Comparison of ENCODE assay signal across 16 cellular contexts in genomic region chr1:54361342-54361741, GRCh38. TPM values are rescaled to one million over a fixed set of nuclear protein-coding genes. Genes with fewer than 3 reads are reported as not detected.
DNase-seq lines count a peak whose midpoint lies in the region; ATAC-seq and TF ChIP-seq lines count a peak whose summit lies in the region.
"Had no signal": no experiment of that assay in that cellular context is flagged by ENCODE, and none has a peak within 500 bp of the region (broad histone marks: within the 10 kb centered on the region; RNA-seq: fewer than 3 reads in every experiment).

No MANE protein-coding gene starts in this region.

- no peak for TF ChIP-seq POLR2A in breast epithelium (IDR thresholded peaks at IDR 0.05)

- intact Hi-C loops in activated CD8-positive, alpha-beta T cell treated with anti-CD3 and anti-CD28 coated beads for 36 hours (cut with micrococcal nuclease), result loop anchor here (2.0 kb wide), 1 partner anchor 127 kb away; no protein-coding TSS in a partner anchor
- intact Hi-C loops in left ventricle myocardium superior (cut with micrococcal nuclease) (no loop called here), posterior cingulate gyrus (cut with DNase I) (loop anchor here (2.0 to 5.0 kb wide), 2 partner anchors 36 to 89 kb away; no protein-coding TSS in a partner anchor), breast epithelium (cut with DNase I; ENCODE audit: low total_unique reads) (no loop called here)

- DNase-seq in activated CD8-positive, alpha-beta T cell treated with anti-CD3 and anti-CD28 coated beads for 36 hours, result no peak
- DNase-seq in activated CD8-positive, alpha-beta T cell treated with anti-CD3 and anti-CD28 coated beads, Interleukin-2, amount 10 ng/mL, durations not matched to agents 7 days and 5 days, result no peak
- peak; percentile 52 for DNase-seq in WERI-Rb-1
- DNase-seq in left ventricle myocardium superior, result no peak
- peak in 7 of 10 donors; percentile 28 to 92 (median 63) for DNase-seq in posterior cingulate gyrus
- no peak for DNase-seq in HuH-7 (ENCODE audit: low spot score)
- no peak for DNase-seq in breast epithelium (ENCODE audit: low spot score in 2 of 2)
- DNase-seq in HUDEP-2 (lab: John Stamatoyannopoulos, UW; ENCODE audit: unreplicated experiment in 76 of 76), result no peak
- DNase-seq: activated CD4-positive, alpha-beta memory T cell treated with anti-CD3 and anti-CD28 coated beads, Interleukin-2, amount 10 ng/mL, durations not matched to agents 7 days and 5 days; Calu3; mammary epithelial cell; NCI-H1417 treated with DMSO at 0.1 percent for 48 hours; NCI-H510A treated with DMSO at 0.1 percent for 48 hours; pancreas; T-helper 9 cell; transverse colon had no signal

- H3K27me3 Mint-ChIP-seq in activated CD8-positive, alpha-beta T cell treated with anti-CD3 and anti-CD28 coated beads for 36 hours, result no peaks in the 10 kb centered on the region
- no peaks in the 10 kb centered on the region for H3K27me3 Mint-ChIP-seq in activated CD8-positive, alpha-beta T cell treated with anti-CD3 and anti-CD28 coated beads, Interleukin-2, amount 10 ng/mL, durations not matched to agents 7 days and 5 days (ENCODE audit: low read depth)
- H3K27me3 Mint-ChIP-seq: activated CD4-positive, alpha-beta memory T cell treated with anti-CD3 and anti-CD28 coated beads, Interleukin-2, amount 10 ng/mL, durations not matched to agents 7 days and 5 days had no signal

- H3K4me3 ChIP-seq in WERI-Rb-1 (ENCODE audit: low read depth, low read length), result no peak overlapping the region
- H3K4me3 ChIP-seq in breast epithelium, result no peak overlapping the region
- H3K4me3 ChIP-seq: pancreas, transverse colon had no signal

- peaks cover 0 to 5% of the 10 kb centered on the region in 2 donors for H3K4me1 ChIP-seq in breast epithelium

- H3K36me3 ChIP-seq in WERI-Rb-1, result peaks cover 68% of the 10 kb centered on the region
- H3K36me3 ChIP-seq in breast epithelium, result no peaks in the 10 kb centered on the region
- H3K36me3 ChIP-seq: pancreas, transverse colon had no signal

- H3K27ac Mint-ChIP-seq in activated CD8-positive, alpha-beta T cell treated with anti-CD3 and anti-CD28 coated beads for 36 hours, result peak overlapping the region; percentile 4
- H3K27ac Mint-ChIP-seq in activated CD8-positive, alpha-beta T cell treated with anti-CD3 and anti-CD28 coated beads, Interleukin-2, amount 10 ng/mL, durations not matched to agents 7 days and 5 days, result no peak overlapping the region
- H3K27ac Mint-ChIP-seq: activated CD4-positive, alpha-beta memory T cell treated with anti-CD3 and anti-CD28 coated beads, Interleukin-2, amount 10 ng/mL, durations not matched to agents 7 days and 5 days had no signal

- no peaks in the 10 kb centered on the region for H3K27me3 ChIP-seq in WERI-Rb-1 (ENCODE audit: insufficient read depth, low read depth, severe bottlenecking)
- H3K27me3 ChIP-seq in breast epithelium, result no peaks in the 10 kb centered on the region
- H3K27me3 ChIP-seq: pancreas, transverse colon had no signal

- H3K27ac ChIP-seq in WERI-Rb-1, result peak overlapping the region; percentile 81
- H3K27ac ChIP-seq in breast epithelium, result no peak overlapping the region
- H3K27ac ChIP-seq: pancreas had no signal

- ATAC-seq in activated CD8-positive, alpha-beta T cell treated with anti-CD3 and anti-CD28 coated beads for 36 hours, result no peak
- no peak for ATAC-seq in activated CD8-positive, alpha-beta T cell treated with anti-CD3 and anti-CD28 coated beads, Interleukin-2, amount 10 ng/mL, durations not matched to agents 7 days and 5 days
- ATAC-seq in left ventricle myocardium superior, result peak; percentile 17
- ATAC-seq: pancreas had no signal

- POLR2A ChIA-PET in activated CD8-positive, alpha-beta T cell treated with anti-CD3 and anti-CD28 coated beads for 36 hours (lab: Charles Lee), result interaction anchor here (2.9 kb wide), 1 partner anchor 9 kb away, joined by 10 read pairs; no protein-coding TSS in a partner anchor
- POLR2A ChIA-PET in activated CD8-positive, alpha-beta T cell treated with anti-CD3 and anti-CD28 coated beads, Interleukin-2, amount 10 ng/mL, durations not matched to agents 7 days and 5 days (lab: Charles Lee), result no interaction called here

- TF ChIP-seq CTCF in activated CD8-positive, alpha-beta T cell treated with anti-CD3 and anti-CD28 coated beads for 36 hours (IDR thresholded peaks at IDR 0.05), result no peak
- TF ChIP-seq CTCF in WERI-Rb-1 (IDR thresholded peaks at IDR 0.05; ENCODE audit: low read depth, low read length) (peak; percentile 42; the same call in 1 of the 2 replicates), breast epithelium (IDR thresholded peaks at IDR 0.05) (no peak)

- no peaks in the 10 kb centered on the region for H3K9me3 Mint-ChIP-seq in activated CD8-positive, alpha-beta T cell treated with anti-CD3 and anti-CD28 coated beads for 36 hours
- H3K9me3 Mint-ChIP-seq in activated CD8-positive, alpha-beta T cell treated with anti-CD3 and anti-CD28 coated beads, Interleukin-2, amount 10 ng/mL, durations not matched to agents 7 days and 5 days (ENCODE audit: insufficient read depth), result no peaks in the 10 kb centered on the region
- H3K9me3 Mint-ChIP-seq: activated CD4-positive, alpha-beta memory T cell treated with anti-CD3 and anti-CD28 coated beads, Interleukin-2, amount 10 ng/mL, durations not matched to agents 7 days and 5 days had no signal

- H3K36me3 Mint-ChIP-seq in activated CD8-positive, alpha-beta T cell treated with anti-CD3 and anti-CD28 coated beads for 36 hours (ENCODE audit: low read depth), result peaks cover 17% of the 10 kb centered on the region
- peaks cover 29% of the 10 kb centered on the region for H3K36me3 Mint-ChIP-seq in activated CD8-positive, alpha-beta T cell treated with anti-CD3 and anti-CD28 coated beads, Interleukin-2, amount 10 ng/mL, durations not matched to agents 7 days and 5 days (ENCODE audit: low read depth)

- no peaks in the 10 kb centered on the region for H3K9me3 ChIP-seq in WERI-Rb-1 (ENCODE audit: severe bottlenecking)
- no peaks in the 10 kb centered on the region for H3K9me3 ChIP-seq in breast epithelium
- H3K9me3 ChIP-seq: pancreas, transverse colon had no signal

- H3K4me1 Mint-ChIP-seq in activated CD8-positive, alpha-beta T cell treated with anti-CD3 and anti-CD28 coated beads for 36 hours (ENCODE audit: low read depth), result peaks cover 75% of the 10 kb centered on the region
- peaks cover 56% of the 10 kb centered on the region for H3K4me1 Mint-ChIP-seq in activated CD8-positive, alpha-beta T cell treated with anti-CD3 and anti-CD28 coated beads, Interleukin-2, amount 10 ng/mL, durations not matched to agents 7 days and 5 days (ENCODE audit: low read depth)

- CTCF ChIA-PET in activated CD8-positive, alpha-beta T cell treated with anti-CD3 and anti-CD28 coated beads for 36 hours (lab: Charles Lee), result interaction anchor here (1.1 kb wide), 1 partner anchor 13 kb away, joined by 3 read pairs; no protein-coding TSS in a partner anchor
- CTCF ChIA-PET in activated CD8-positive, alpha-beta T cell treated with anti-CD3 and anti-CD28 coated beads, Interleukin-2, amount 10 ng/mL, durations not matched to agents 7 days and 5 days (lab: Charles Lee), result interaction anchor here (1.0 kb wide), 1 partner anchor 133 kb away, joined by 3 read pairs; no protein-coding TSS in a partner anchor

- H3K4me3 Mint-ChIP-seq in activated CD8-positive, alpha-beta T cell treated with anti-CD3 and anti-CD28 coated beads for 36 hours, result no peak overlapping the region
- H3K4me3 Mint-ChIP-seq in activated CD8-positive, alpha-beta T cell treated with anti-CD3 and anti-CD28 coated beads, Interleukin-2, amount 10 ng/mL, durations not matched to agents 7 days and 5 days, result no peak overlapping the region
- H3K4me3 Mint-ChIP-seq: activated CD4-positive, alpha-beta memory T cell treated with anti-CD3 and anti-CD28 coated beads, Interleukin-2, amount 10 ng/mL, durations not matched to agents 7 days and 5 days had no signal

RNA-seq across cellular contexts. Expression of gene SSBP3, which starts 44.9 kb away (rescaled TPM):
- 10 to 100 TPM; 62.6 to 67.8 TPM for total RNA-seq in activated CD8-positive, alpha-beta T cell treated with anti-CD3 and anti-CD28 coated beads for 36 hours
- 100 to 1,000 TPM; 109 to 111 TPM for total RNA-seq in activated CD8-positive, alpha-beta T cell treated with anti-CD3 and anti-CD28 coated beads, Interleukin-2, amount 10 ng/mL, durations not matched to agents 7 days and 5 days
- 57.0 TPM for total RNA-seq in left ventricle myocardium superior
- total RNA-seq in breast epithelium, result 10 to 100 TPM; 21.3 to 28.0 (median 25.6) TPM

Comparison
In these comparisons a context has a peak if more than half of its experiments do, and no peak if none do; other contexts are left out.
1. DNase-seq: peak in WERI-Rb-1 (single experiment) and posterior cingulate gyrus (7 of 10); none in activated CD8-positive, alpha-beta T cell treated with anti-CD3 and anti-CD28 coated beads for 36 hours (single experiment), activated CD8-positive, alpha-beta T cell treated with anti-CD3 and anti-CD28 coated beads, Interleukin-2, amount 10 ng/mL, durations not matched to agents 7 days and 5 days (single experiment), left ventricle myocardium superior (single experiment), HuH-7 (single experiment), breast epithelium (0 of 2) and HUDEP-2 (0 of 76).
2. intact Hi-C loops: an anchor here in activated CD8-positive, alpha-beta T cell treated with anti-CD3 and anti-CD28 coated beads for 36 hours (2.0 kb wide) and posterior cingulate gyrus (2.0 to 5.0 kb wide); none called in left ventricle myocardium superior and breast epithelium.